8 cellular contexts compared by ENCODE assay signal in the genomic region with DNA sequence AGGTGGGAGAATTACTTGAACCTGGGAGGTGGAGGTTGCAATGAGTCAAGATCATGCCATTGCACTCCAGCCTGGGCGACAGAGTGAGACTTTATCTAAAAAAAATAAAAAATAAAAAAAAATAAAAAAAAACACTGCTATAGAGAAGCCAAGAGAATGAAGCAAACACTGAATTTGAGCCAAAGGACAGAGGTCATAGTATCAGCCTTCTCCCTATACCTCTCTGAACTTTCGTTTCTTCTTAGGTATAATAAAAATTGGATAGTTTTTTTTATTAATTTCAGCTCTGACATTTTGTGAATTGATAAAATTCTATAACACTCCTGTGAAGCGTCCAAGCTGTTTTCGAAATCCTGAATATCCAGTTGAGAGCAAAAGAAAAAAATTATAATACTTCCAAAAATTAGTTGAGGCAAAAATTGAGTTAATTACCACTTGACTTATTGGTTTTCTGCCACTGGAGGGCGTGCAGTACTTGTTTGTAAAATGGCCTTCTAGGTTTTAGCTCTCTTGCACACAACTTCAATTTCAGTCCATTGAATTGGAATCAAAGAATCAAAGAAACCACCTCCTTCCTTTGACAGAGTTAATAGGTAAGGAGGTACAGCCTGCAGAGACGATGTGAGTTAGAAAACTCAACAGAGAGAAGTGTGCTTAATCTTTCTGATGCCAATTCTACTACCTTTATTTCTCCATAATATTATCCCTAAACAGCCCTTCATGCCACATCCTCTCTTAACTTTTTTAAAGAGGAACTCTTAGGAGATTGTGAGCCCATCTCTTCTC.
DNase-seq lines count a peak whose midpoint lies in the region; ATAC-seq, FAIRE-seq and TF ChIP-seq lines count a peak whose summit lies in the region.

No MANE protein-coding gene starts in this region.

- no peak overlapping the region for H3K4me3 Mint-ChIP-seq in nephron

- intact Hi-C loops in aorta (cut with DNase I) = loop anchor here (2.0 to 10.0 kb wide), 5 partner anchors 113 to 303 kb away; a partner anchor contains a TSS

- FAIRE-seq in TTC549 (lab: Jason Lieb, UNC) = peak; percentile 67

- DNase-seq in D341Med (ENCODE audit: low spot score) = peak; percentile 46
- DNase-seq in NCI-H1694 treated with DMSO at 0.1 percent for 48 hours (lab: John Stamatoyannopoulos, UW) = peak; percentile 66
- peak in 1 of 2 donors; percentile 50 for DNase-seq in aorta
- DNase-seq in activated CD8-positive, alpha-beta memory T cell treated with anti-CD3 and anti-CD28 coated beads for 24 hours = no peak

- H3K4me1 ChIP-seq in aorta (ENCODE audit: control insufficient read depth in 1 of 2, insufficient read depth in 2 of 2, low read length in 2 of 2) = no peaks in the 10 kb centered on the region

- no peaks in the 10 kb centered on the region for H3K36me3 Mint-ChIP-seq in nephron (ENCODE audit: low read depth)

- no peaks in the 10 kb centered on the region for H3K9me3 ChIP-seq in aorta (ENCODE audit: control insufficient read depth, low read length)

- no peaks in the 10 kb centered on the region for H3K27me3 Mint-ChIP-seq in nephron (ENCODE audit: low read depth)

- H3K9me3 Mint-ChIP-seq in nephron = peaks cover 10% of the 10 kb centered on the region

- H3K27ac ChIP-seq in aorta (ENCODE audit: low read depth in 1 of 2, low read length in 2 of 2) = no peak overlapping the region

- no peaks in the 10 kb centered on the region for H3K27me3 ChIP-seq in aorta (ENCODE audit: control insufficient read depth in 1 of 2, insufficient read depth in 2 of 2, low read length in 1 of 2)

- H3K4me3 ChIP-seq in aorta (ENCODE audit: low read length in 2 of 2) = no peak overlapping the region

- no peaks in the 10 kb centered on the region for H3K36me3 ChIP-seq in aorta (ENCODE audit: control insufficient read depth in 1 of 2, insufficient read depth in 2 of 2, low read length in 1 of 2)

- peak overlapping the region; percentile 26 to 72 (median 33) for H3K27ac Mint-ChIP-seq in nephron

- peak; percentile 75 to 86 (median 80) for TF ChIP-seq CTCF in nephron (IDR thresholded peaks at IDR 0.05; ENCODE audit: unreplicated experiment in 3 of 3)

- H3K4me1 Mint-ChIP-seq in nephron = peaks cover 31% of the 10 kb centered on the region

- WGBS in aorta, 2 donors = 21 to 23% methylated on average over 6 of the region's 6 CpGs

- ATAC-seq in GM19452 (IDR thresholded peaks at IDR 0.05; ENCODE audit: unreplicated experiment) = peak; percentile 58
- ATAC-seq in esophagus mucosa = peak; percentile 53
- peak; percentile 73 for ATAC-seq in aorta (ENCODE audit: low FRiP score)
